In the genomic region with DNA sequence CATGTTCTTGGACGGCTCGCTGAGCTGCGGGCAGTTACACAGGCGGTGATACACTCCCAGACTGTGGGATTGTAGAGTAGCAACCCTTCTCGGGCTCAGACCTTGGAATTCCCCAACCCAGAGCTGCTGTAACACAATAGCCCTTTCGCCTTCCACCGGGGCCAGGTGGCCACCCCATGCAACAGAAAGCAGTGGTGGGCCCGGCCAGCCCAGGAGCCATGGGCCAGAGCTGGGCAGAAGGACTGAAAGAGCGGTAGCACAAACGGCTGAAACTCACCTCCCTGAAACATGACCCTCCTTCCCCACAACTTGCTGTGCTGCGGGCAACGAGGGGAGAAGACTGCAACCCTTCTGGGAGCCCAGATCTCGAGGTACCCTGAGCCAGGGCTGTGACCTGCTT, we compare ENCODE assay signal across 26 cellular contexts.
"Had no signal": no experiment of that assay in that cellular context is flagged by ENCODE, and none has a peak within 500 bp of the region (broad histone marks: within the 10 kb centered on the region; RNA-seq: fewer than 3 reads in every experiment).

No MANE protein-coding gene starts in this region.

- H3K27me3 ChIP-seq: heart right ventricle, hepatocyte, pancreas, right lobe of liver, suprapubic skin, tibial artery, uterus had no signal

- H3K4me1 Mint-ChIP-seq: naive thymus-derived CD4-positive, alpha-beta T cell had no signal

- H3K4me3 Mint-ChIP-seq: mesothelial cell of epicardium; naive thymus-derived CD4-positive, alpha-beta T cell; natural killer cell treated with Interleukin-12 subunit alpha and Interleukin-12 subunit beta and Interleukin-15 and Interleukin-18, amount 100 ng/mL, for 72 hours; stimulated activated naive CD8-positive, alpha-beta T cell treated with anti-CD3 and anti-CD28 coated beads, Interleukin-15, Interleukin-2, amounts not matched to agents 100 ng/mL and 50 ng/mL, for 24 hours had no signal

- H3K27ac Mint-ChIP-seq: mesothelial cell of epicardium; naive thymus-derived CD4-positive, alpha-beta T cell; natural killer cell treated with Interleukin-12 subunit alpha and Interleukin-12 subunit beta and Interleukin-15 and Interleukin-18, amount 100 ng/mL, for 72 hours; stimulated activated naive CD8-positive, alpha-beta T cell treated with anti-CD3 and anti-CD28 coated beads, Interleukin-15, Interleukin-2, amounts not matched to agents 100 ng/mL and 50 ng/mL, for 24 hours had no signal

- H3K4me3 ChIP-seq: heart right ventricle, hepatocyte, left ventricle myocardium inferior, lung, mucosa of descending colon, pancreas, psoas muscle, right lobe of liver, smooth muscle cell, suprapubic skin, thoracic aorta, tibial artery, uterus had no signal

- H3K27ac ChIP-seq: heart right ventricle, hepatocyte, left ventricle myocardium inferior, pancreas, psoas muscle, right lobe of liver, suprapubic skin, thoracic aorta, tibial artery, uterus had no signal

- DNase-seq: islet precursor cell; left ventricle myocardium inferior; mesendoderm; naive thymus-derived CD4-positive, alpha-beta T cell; nucleus accumbens; right lobe of liver; stimulated activated CD4-positive, alpha-beta T cell treated with anti-CD3 and anti-CD28 coated beads, Interleukin-1b, Interleukin-23, amount 100 ng/mL, for 48 hours; stimulated activated CD4-positive, alpha-beta T cell treated with anti-CD3 and anti-CD28 coated beads, Interleukin-2, amount 100 ng/mL, for 48 hours; stimulated activated CD4-positive, alpha-beta T cell treated with anti-CD3 and anti-CD28 coated beads, Interleukin-4, amount 100 ng/mL, for 4 hours; stimulated activated CD8-positive, alpha-beta memory T cell treated with anti-CD3 and anti-CD28 coated beads, Interleukin-4, amount 100 ng/mL, for 48 hours; stimulated activated naive CD4-positive, alpha-beta T cell; tibial artery; trophoblast cell; uterus had no signal

- H3K4me1 ChIP-seq: heart right ventricle, left ventricle myocardium inferior, pancreas, psoas muscle, right lobe of liver, suprapubic skin, uterus had no signal

- H3K36me3 ChIP-seq: heart right ventricle, left ventricle myocardium inferior, pancreas, right lobe of liver, suprapubic skin, thoracic aorta, tibial artery, uterus had no signal

- ATAC-seq: heart right ventricle; mucosa of descending colon; naive thymus-derived CD4-positive, alpha-beta T cell; pancreas; psoas muscle had no signal

- H3K36me3 Mint-ChIP-seq: mesothelial cell of epicardium; naive thymus-derived CD4-positive, alpha-beta T cell; natural killer cell treated with Interleukin-12 subunit alpha and Interleukin-12 subunit beta and Interleukin-15 and Interleukin-18, amount 100 ng/mL, for 72 hours had no signal

- H3K9me3 Mint-ChIP-seq: stimulated activated naive CD8-positive, alpha-beta T cell treated with anti-CD3 and anti-CD28 coated beads, Interleukin-15, Interleukin-2, amounts not matched to agents 100 ng/mL and 50 ng/mL, for 24 hours had no signal

- H3K9me3 ChIP-seq: pancreas, right lobe of liver, suprapubic skin, thoracic aorta, tibial artery, uterus had no signal
